ENCODE assay signal across 13 cellular contexts in the genomic region with DNA sequence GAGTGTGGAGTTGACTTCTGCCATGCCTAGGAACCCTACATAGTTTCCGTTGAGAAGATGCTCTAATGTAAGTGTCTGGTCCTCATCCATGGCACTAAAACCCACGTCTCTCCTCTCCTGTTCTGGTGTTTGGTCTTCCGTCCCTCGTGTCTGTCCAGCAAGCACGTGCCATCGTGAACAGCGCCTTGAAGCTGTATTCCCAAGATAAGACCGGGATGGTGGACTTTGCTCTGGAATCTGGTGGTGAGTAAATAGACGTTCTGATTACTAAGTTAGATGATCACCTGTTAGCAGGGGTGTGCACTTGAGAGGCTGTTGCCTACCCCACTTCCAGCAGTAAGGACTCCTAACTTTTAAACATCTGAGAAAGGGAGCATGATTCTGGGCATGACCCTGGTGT.
"Had no signal": no experiment of that assay in that cellular context is flagged by ENCODE, and none has a peak within 500 bp of the region (broad histone marks: within the 10 kb centered on the region; RNA-seq: fewer than 3 reads in every experiment).

No MANE protein-coding gene starts in this region.

- DNase-seq: activated CD4-positive, alpha-beta T cell treated with anti-CD3 and anti-CD28 coated beads, Interleukin-2, amount 50 U/mL, for 4 hours; activated CD4-positive, CD25-positive, alpha-beta regulatory T cell treated with anti-CD3 and anti-CD28 coated beads, Interleukin-2, amount 50 U/mL, for 72 hours; hippocampal formation; left cardiac atrium; midbrain; ovary; stimulated activated naive CD4-positive, alpha-beta T cell; SW 1271; T-helper 2 cell; tibial artery had no signal

- H3K27ac ChIP-seq: cardiac muscle cell, ovary, VCaP had no signal

- H3K27me3 ChIP-seq: cardiac muscle cell, ovary, tibial artery had no signal

- H3K36me3 ChIP-seq: ovary had no signal

- H3K27ac Mint-ChIP-seq: activated naive CD8-positive, alpha-beta T cell had no signal

- H3K4me3 Mint-ChIP-seq: activated naive CD8-positive, alpha-beta T cell had no signal

- H3K9me3 ChIP-seq: ovary, tibial artery had no signal

- H3K27me3 Mint-ChIP-seq: activated naive CD8-positive, alpha-beta T cell had no signal

- H3K4me3 ChIP-seq: cardiac muscle cell, ovary, tibial artery had no signal

- ATAC-seq: left cardiac atrium had no signal
